Comparison of ENCODE assay signal across 8 cellular contexts in genomic region chr7:2757904-2758672, GRCh38.
DNase-seq lines count a peak whose midpoint lies in the region; ATAC-seq, FAIRE-seq and TF ChIP-seq lines count a peak whose summit lies in the region.

No MANE protein-coding gene starts in this region.

- peaks cover 8% of the 10 kb centered on the region; the same call in 1 of the 2 replicates for H3K79me2 ChIP-seq in OCI-LY3 (ENCODE audit: low read length)

- H3K4me3 Mint-ChIP-seq in activated T-cell treated with anti-CD3 and anti-CD28 coated beads, Interleukin-2, amount 50 U/mL, for 72 hours, result peak overlapping the region; percentile 71 to 87

- H3K4me1 Mint-ChIP-seq in activated T-cell treated with anti-CD3 and anti-CD28 coated beads, Interleukin-2, amount 50 U/mL, for 72 hours (ENCODE audit: low read depth), result peaks cover 53% of the 10 kb centered on the region

- FAIRE-seq in urothelium cell line (lab: Jason Lieb, UNC), result peak; percentile 76

- ATAC-seq in HG03196 (IDR thresholded peaks at IDR 0.05; ENCODE audit: unreplicated experiment), result peak; percentile 74
- peak; percentile 97 for ATAC-seq in activated T-cell treated with anti-CD3 and anti-CD28 coated beads, Interleukin-2, amount 50 U/mL, for 72 hours (replicated peaks in 1 of 2)
- peak; percentile 53 to 62 (median 55) for ATAC-seq in psoas muscle

- H3K9me3 Mint-ChIP-seq in activated T-cell treated with anti-CD3 and anti-CD28 coated beads, Interleukin-2, amount 50 U/mL, for 72 hours, result no peaks in the 10 kb centered on the region

- H2AFZ ChIP-seq in OCI-LY3 (ENCODE audit: low read depth, low read length), result no peak overlapping the region

- H3K27me3 ChIP-seq in OCI-LY3 (ENCODE audit: low read depth, low read length), result no peaks in the 10 kb centered on the region
- no peaks in the 10 kb centered on the region for H3K27me3 ChIP-seq in psoas muscle (ENCODE audit: insufficient read depth in 3 of 3, low read length in 2 of 3)

- H3K4me3 ChIP-seq in OCI-LY3 (ENCODE audit: low read length) (peak overlapping the region; percentile 62), foreskin fibroblast (ENCODE audit: low read depth in 1 of 2, low read length in 2 of 2) (peak overlapping the region; percentile 0 to 43), psoas muscle (peak overlapping the region; percentile 26)

- H3K27me3 Mint-ChIP-seq in activated T-cell treated with anti-CD3 and anti-CD28 coated beads, Interleukin-2, amount 50 U/mL, for 72 hours (ENCODE audit: low read depth), result no peaks in the 10 kb centered on the region

- TF ChIP-seq CTCF in C4-2B (conservative IDR thresholded peaks at IDR 0.05), result no peak
- TF ChIP-seq CTCF in OCI-LY3 (IDR thresholded peaks at IDR 0.05; ENCODE audit: low read depth, low read length), result no peak
- TF ChIP-seq CTCF in foreskin fibroblast (IDR thresholded peaks at IDR 0.05; ENCODE audit: low read depth, low read length), result no peak
- TF ChIP-seq CTCF in psoas muscle (IDR thresholded peaks at IDR 0.05), result no peak

- DNase-seq in GM19238 (ENCODE audit: insufficient read length, low spot score), result peak; percentile 28
- peak; percentile 83 to 86 for DNase-seq in activated T-cell treated with anti-CD3 and anti-CD28 coated beads, Interleukin-2, amount 50 U/mL, for 72 hours
- DNase-seq in foreskin fibroblast, result peak; percentile 97
- peak in 1 of 2 donors; percentile 52 for DNase-seq in psoas muscle
- DNase-seq in urothelium cell line (ENCODE audit: low spot score), result peak; percentile 96

- H3K27ac ChIP-seq in C4-2B (peak overlapping the region; percentile 51; the same call in 1 of the 2 replicates), OCI-LY3 (ENCODE audit: low read length) (peak overlapping the region; percentile 88), psoas muscle (peak overlapping the region; percentile 90)

- intact Hi-C loops in psoas muscle (cut with DNase I), result no loop called here

- peaks cover 7 to 22% of the 10 kb centered on the region in 2 donors for H3K36me3 Mint-ChIP-seq in activated T-cell treated with anti-CD3 and anti-CD28 coated beads, Interleukin-2, amount 50 U/mL, for 72 hours (ENCODE audit: insufficient read depth in 2 of 2)

- peaks cover 10% of the 10 kb centered on the region for H3K36me3 ChIP-seq in OCI-LY3 (replicated peaks; ENCODE audit: low read depth, low read length)
- no peaks in the 10 kb centered on the region for H3K36me3 ChIP-seq in psoas muscle (ENCODE audit: insufficient read depth in 1 of 2, low read depth in 1 of 2)

- H4K20me1 ChIP-seq in OCI-LY3 (ENCODE audit: insufficient read depth, low read length), result no peaks in the 10 kb centered on the region

- H3K9ac ChIP-seq in OCI-LY3 (ENCODE audit: low read length), result peak overlapping the region; percentile 44

- 51 to 63% (median 55%) methylated on average over 12 of the region's 12 CpGs for WGBS in psoas muscle, 3 donors

- H3K9me3 ChIP-seq in OCI-LY3 (ENCODE audit: insufficient read depth, low read length) (no peaks in the 10 kb centered on the region), psoas muscle (no peaks in the 10 kb centered on the region)

- H3K27ac Mint-ChIP-seq in activated T-cell treated with anti-CD3 and anti-CD28 coated beads, Interleukin-2, amount 50 U/mL, for 72 hours, result peak overlapping the region; percentile 97

- H3K4me1 ChIP-seq in OCI-LY3 (ENCODE audit: low read length) (peaks cover 48% of the 10 kb centered on the region), psoas muscle (peaks cover 46% of the 10 kb centered on the region)

- H3K4me2 ChIP-seq in OCI-LY3 (ENCODE audit: low read length), result peak overlapping the region; percentile 78
